Comparison of ENCODE assay signal across 3 cellular contexts in the genomic region with DNA sequence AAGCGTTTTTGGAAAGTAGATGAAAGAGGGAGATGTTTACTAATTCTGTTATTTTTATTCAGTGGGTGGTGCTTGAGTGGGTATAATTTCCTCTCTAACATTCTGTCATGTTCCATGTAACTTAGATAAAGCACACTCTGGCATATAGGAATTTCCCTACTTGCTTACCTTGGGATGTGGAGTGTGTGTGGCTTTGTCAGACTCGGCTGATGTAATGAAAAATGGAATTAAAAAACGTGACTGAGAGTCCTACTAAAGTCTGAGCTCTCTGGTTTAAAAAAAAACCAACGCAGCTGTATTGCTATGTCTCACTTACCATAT.
TF ChIP-seq lines count a peak whose summit lies in the region.

No MANE protein-coding gene starts in this region.

TF ChIP-seq in SK-N-SH treated with all-trans-retinoic acid at 6 μM for 48 hours, 23 proteins besides CTCF, POLR2A, EP300 and RAD21:
- no peak for TF ChIP-seq BACH2 (CRISPR knock-in tag; IDR thresholded peaks at IDR 0.05; ENCODE audit: borderline replicate concordance)

TF ChIP-seq in SK-N-SH, 30 proteins besides CTCF, POLR2A, EP300 and RAD21:
- TF ChIP-seq, protein P1, sequence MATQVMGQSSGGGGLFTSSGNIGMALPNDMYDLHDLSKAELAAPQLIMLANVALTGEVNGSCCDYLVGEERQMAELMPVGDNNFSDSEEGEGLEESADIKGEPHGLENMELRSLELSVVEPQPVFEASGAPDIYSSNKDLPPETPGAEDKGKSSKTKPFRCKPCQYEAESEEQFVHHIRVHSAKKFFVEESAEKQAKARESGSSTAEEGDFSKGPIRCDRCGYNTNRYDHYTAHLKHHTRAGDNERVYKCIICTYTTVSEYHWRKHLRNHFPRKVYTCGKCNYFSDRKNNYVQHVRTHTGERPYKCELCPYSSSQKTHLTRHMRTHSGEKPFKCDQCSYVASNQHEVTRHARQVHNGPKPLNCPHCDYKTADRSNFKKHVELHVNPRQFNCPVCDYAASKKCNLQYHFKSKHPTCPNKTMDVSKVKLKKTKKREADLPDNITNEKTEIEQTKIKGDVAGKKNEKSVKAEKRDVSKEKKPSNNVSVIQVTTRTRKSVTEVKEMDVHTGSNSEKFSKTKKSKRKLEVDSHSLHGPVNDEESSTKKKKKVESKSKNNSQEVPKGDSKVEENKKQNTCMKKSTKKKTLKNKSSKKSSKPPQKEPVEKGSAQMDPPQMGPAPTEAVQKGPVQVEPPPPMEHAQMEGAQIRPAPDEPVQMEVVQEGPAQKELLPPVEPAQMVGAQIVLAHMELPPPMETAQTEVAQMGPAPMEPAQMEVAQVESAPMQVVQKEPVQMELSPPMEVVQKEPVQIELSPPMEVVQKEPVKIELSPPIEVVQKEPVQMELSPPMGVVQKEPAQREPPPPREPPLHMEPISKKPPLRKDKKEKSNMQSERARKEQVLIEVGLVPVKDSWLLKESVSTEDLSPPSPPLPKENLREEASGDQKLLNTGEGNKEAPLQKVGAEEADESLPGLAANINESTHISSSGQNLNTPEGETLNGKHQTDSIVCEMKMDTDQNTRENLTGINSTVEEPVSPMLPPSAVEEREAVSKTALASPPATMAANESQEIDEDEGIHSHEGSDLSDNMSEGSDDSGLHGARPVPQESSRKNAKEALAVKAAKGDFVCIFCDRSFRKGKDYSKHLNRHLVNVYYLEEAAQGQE (IDR thresholded peaks at IDR 0.05; ENCODE audit: low read depth, low read length) = no peak
- TF ChIP-seq GABPA (IDR thresholded peaks at IDR 0.05; ENCODE audit: low read depth) (no peak), SMC3 (IDR thresholded peaks at IDR 0.05; ENCODE audit: low read depth, low read length) (no peak), FOXM1 (IDR thresholded peaks at IDR 0.05; ENCODE audit: low read depth) (no peak), TAF1 (IDR thresholded peaks at IDR 0.05; ENCODE audit: borderline replicate concordance, low read depth, low read length) (no peak), NRF1 (IDR thresholded peaks at IDR 0.05; ENCODE audit: low read depth, low read length) (no peak), TEAD4 (IDR thresholded peaks at IDR 0.05; ENCODE audit: borderline replicate concordance, insufficient read depth) (no peak), SIN3A (IDR thresholded peaks at IDR 0.05; ENCODE audit: borderline replicate concordance, low read depth, low read length) (no peak)
- TF ChIP-seq, protein P2, sequence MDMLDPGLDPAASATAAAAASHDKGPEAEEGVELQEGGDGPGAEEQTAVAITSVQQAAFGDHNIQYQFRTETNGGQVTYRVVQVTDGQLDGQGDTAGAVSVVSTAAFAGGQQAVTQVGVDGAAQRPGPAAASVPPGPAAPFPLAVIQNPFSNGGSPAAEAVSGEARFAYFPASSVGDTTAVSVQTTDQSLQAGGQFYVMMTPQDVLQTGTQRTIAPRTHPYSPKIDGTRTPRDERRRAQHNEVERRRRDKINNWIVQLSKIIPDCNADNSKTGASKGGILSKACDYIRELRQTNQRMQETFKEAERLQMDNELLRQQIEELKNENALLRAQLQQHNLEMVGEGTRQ (IDR thresholded peaks at IDR 0.05; ENCODE audit: borderline replicate concordance, low read depth, low read length) = no peak

TF ChIP-seq in IMR-90, 13 proteins besides CTCF, POLR2A, EP300 and RAD21:
- 0 out of 2 replicates have a peak, but pooled peaks have one; percentile 23 for TF ChIP-seq BHLHE40 (IDR thresholded peaks at IDR 0.05; ENCODE audit: low read depth, low read length)
- TF ChIP-seq MAZ (IDR thresholded peaks at IDR 0.05; ENCODE audit: borderline replicate concordance, low read depth, low read length) = no peak
- no peak for TF ChIP-seq RCOR1 (IDR thresholded peaks at IDR 0.05; ENCODE audit: insufficient replicate concordance, low read length)
- no peak for TF ChIP-seq FOS (IDR thresholded peaks at IDR 0.05; ENCODE audit: low read depth, low read length)
- TF ChIP-seq, protein P3, sequence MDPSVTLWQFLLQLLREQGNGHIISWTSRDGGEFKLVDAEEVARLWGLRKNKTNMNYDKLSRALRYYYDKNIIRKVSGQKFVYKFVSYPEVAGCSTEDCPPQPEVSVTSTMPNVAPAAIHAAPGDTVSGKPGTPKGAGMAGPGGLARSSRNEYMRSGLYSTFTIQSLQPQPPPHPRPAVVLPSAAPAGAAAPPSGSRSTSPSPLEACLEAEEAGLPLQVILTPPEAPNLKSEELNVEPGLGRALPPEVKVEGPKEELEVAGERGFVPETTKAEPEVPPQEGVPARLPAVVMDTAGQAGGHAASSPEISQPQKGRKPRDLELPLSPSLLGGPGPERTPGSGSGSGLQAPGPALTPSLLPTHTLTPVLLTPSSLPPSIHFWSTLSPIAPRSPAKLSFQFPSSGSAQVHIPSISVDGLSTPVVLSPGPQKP (IDR thresholded peaks at IDR 0.05; ENCODE audit: borderline replicate concordance, low read depth, low read length) = no peak
- no peak for TF ChIP-seq MXI1 (IDR thresholded peaks at IDR 0.05; ENCODE audit: borderline replicate concordance, low read depth, low read length)
